Comparison of ENCODE assay signal across 19 cellular contexts in genomic region chr1:221350091-221350490, GRCh38.
"Had no signal": no experiment of that assay in that cellular context is flagged by ENCODE, and none has a peak within 500 bp of the region (broad histone marks: within the 10 kb centered on the region; RNA-seq: fewer than 3 reads in every experiment).

No MANE protein-coding gene starts in this region.

- H3K4me3 ChIP-seq: esophagus muscularis mucosa, gastroesophageal sphincter, left ventricle myocardium inferior, lower lobe of right lung, right atrium auricular region, sigmoid colon had no signal

- H3K9me3 Mint-ChIP-seq: nephron had no signal

- ATAC-seq: effector memory CD8-positive, alpha-beta T cell; gastroesophageal sphincter; lower lobe of right lung had no signal

- H3K27me3 Mint-ChIP-seq: dendritic cell treated with granulocyte-macrophage colony-stimulating factor and Interleukin-4, amounts not matched to agents 40 ng/mL and 50 ng/mL, for 4 days had no signal

- H3K36me3 ChIP-seq: esophagus muscularis mucosa, gastroesophageal sphincter, left ventricle myocardium inferior, lower lobe of right lung, right atrium auricular region, sigmoid colon had no signal

- H3K4me1 Mint-ChIP-seq: memory B cell, mesothelial cell of epicardium, naive B cell, nephron had no signal

- H3K4me1 ChIP-seq: gastroesophageal sphincter, left ventricle myocardium inferior, lower lobe of right lung, right atrium auricular region, sigmoid colon had no signal

- H3K27me3 ChIP-seq: esophagus muscularis mucosa, gastroesophageal sphincter, right atrium auricular region, sigmoid colon had no signal

- H3K36me3 Mint-ChIP-seq: memory B cell, mesothelial cell of epicardium, naive B cell had no signal

- DNase-seq: effector memory CD8-positive, alpha-beta T cell; glutamatergic neuron; islet precursor cell; left ventricle myocardium inferior; lower lobe of right lung; naive B cell; sigmoid colon; small intestine; stimulated activated CD4-positive, alpha-beta T cell treated with anti-CD3 and anti-CD28 coated beads, Interleukin-12 subunit alpha, Interleukin-12 subunit beta, amount 100 ng/mL, for 4 hours; stimulated activated naive CD4-positive, alpha-beta T cell; trophoblast cell had no signal

- H3K27ac Mint-ChIP-seq: dendritic cell treated with granulocyte-macrophage colony-stimulating factor and Interleukin-4, amounts not matched to agents 40 ng/mL and 50 ng/mL, for 4 days; effector memory CD8-positive, alpha-beta T cell; memory B cell; mesothelial cell of epicardium; naive B cell; nephron had no signal

- H3K4me3 Mint-ChIP-seq: dendritic cell treated with granulocyte-macrophage colony-stimulating factor and Interleukin-4, amounts not matched to agents 40 ng/mL and 50 ng/mL, for 4 days; effector memory CD8-positive, alpha-beta T cell; memory B cell; mesothelial cell of epicardium; naive B cell; nephron had no signal

- H3K27ac ChIP-seq: epithelial cell of prostate, left ventricle myocardium inferior, lower lobe of right lung, right atrium auricular region, sigmoid colon had no signal

- H3K9me3 ChIP-seq: esophagus muscularis mucosa, gastroesophageal sphincter, left ventricle myocardium inferior, lower lobe of right lung, right atrium auricular region, sigmoid colon had no signal
